In genomic region chr5:158017433-158017832, GRCh38 we compare ENCODE assay signal across 21 cellular contexts.
"Had no signal": no experiment of that assay in that cellular context is flagged by ENCODE, and none has a peak within 500 bp of the region (broad histone marks: within the 10 kb centered on the region; RNA-seq: fewer than 3 reads in every experiment).

No MANE protein-coding gene starts in this region.

- ATAC-seq: heart left ventricle; naive thymus-derived CD4-positive, alpha-beta T cell; right cardiac atrium; stimulated activated effector memory CD8-positive, alpha-beta T cell treated with anti-CD3 and anti-CD28 coated beads, Interleukin-12 subunit alpha, Interleukin-12 subunit beta, amount 100 ng/mL, for 72 hours; stimulated activated naive CD8-positive, alpha-beta T cell treated with anti-CD3 and anti-CD28 coated beads, Interleukin-15, Interleukin-2, amounts not matched to agents 100 U/mL and 50 U/mL, for 24 hours had no signal

- H3K36me3 ChIP-seq: heart left ventricle, left ventricle myocardium inferior, ovary, suprapubic skin, tibial artery, upper lobe of left lung, uterus had no signal

- H3K4me3 ChIP-seq: heart left ventricle, left ventricle myocardium inferior, ovary, smooth muscle cell, suprapubic skin, tibial artery, upper lobe of left lung, uterus had no signal

- H3K27me3 ChIP-seq: heart left ventricle, ovary, suprapubic skin, tibial artery, upper lobe of left lung, uterus had no signal

- H3K27ac ChIP-seq: heart left ventricle, left ventricle myocardium inferior, ovary, suprapubic skin, tibial artery, upper lobe of left lung had no signal

- H3K4me2 ChIP-seq: smooth muscle cell had no signal

- DNase-seq: endodermal cell; heart left ventricle; hippocampal formation; kidney glomerular epithelial cell; left ventricle myocardium inferior; mesendoderm; naive thymus-derived CD4-positive, alpha-beta T cell; nucleus accumbens; ovary; right cardiac atrium; stimulated activated CD4-positive, alpha-beta T cell treated with anti-CD3 and anti-CD28 coated beads, Interleukin-4, amount 100 ng/mL, for 1 hour; stimulated activated CD8-positive, alpha-beta memory T cell treated with anti-CD3 and anti-CD28 coated beads, Interleukin-4, amount 100 ng/mL, for 48 hours; stimulated activated naive CD8-positive, alpha-beta T cell treated with anti-CD3 and anti-CD28 coated beads, Interleukin-15, Interleukin-2, amounts not matched to agents 100 U/mL and 50 U/mL, for 24 hours; tibial artery; upper lobe of left lung; uterus had no signal

- H3K9me3 ChIP-seq: heart left ventricle, left ventricle myocardium inferior, ovary, suprapubic skin, tibial artery, upper lobe of left lung, uterus had no signal

- H3K4me1 ChIP-seq: left ventricle myocardium inferior, suprapubic skin, upper lobe of left lung, uterus had no signal

- FAIRE-seq: endothelial cell of umbilical vein, frontal cortex had no signal
